9 cellular contexts compared by ENCODE assay signal in the genomic region with DNA sequence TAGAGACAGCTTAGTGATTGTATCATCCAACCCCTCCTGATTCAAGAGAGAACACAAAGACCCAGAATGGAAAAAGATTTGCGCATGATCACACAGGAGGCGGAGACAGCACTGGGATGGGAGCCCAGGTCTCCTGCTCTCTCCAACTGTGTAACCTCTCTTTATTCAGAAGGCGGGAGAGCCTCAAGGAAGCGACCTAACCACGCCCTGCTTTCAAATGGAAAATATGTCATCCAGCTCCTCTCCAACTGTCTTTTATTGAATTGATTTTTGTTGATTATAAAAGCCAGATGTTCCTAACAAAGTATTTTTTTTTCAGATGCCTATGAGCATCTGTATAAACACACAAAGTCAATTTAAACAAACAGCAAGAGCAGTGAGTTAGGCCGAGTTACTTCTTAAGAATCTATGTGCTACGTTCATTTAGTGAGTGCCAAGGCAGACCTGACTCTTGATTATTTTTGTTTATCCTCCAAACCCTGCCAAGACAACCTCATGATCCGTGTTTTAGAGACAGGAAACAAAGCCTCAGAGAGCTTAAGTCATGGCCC.
DNase-seq lines count a peak whose midpoint lies in the region; ATAC-seq and TF ChIP-seq lines count a peak whose summit lies in the region.
"Had no signal": no experiment of that assay in that cellular context is flagged by ENCODE, and none has a peak within 500 bp of the region (broad histone marks: within the 10 kb centered on the region; RNA-seq: fewer than 3 reads in every experiment).

No MANE protein-coding gene starts in this region.

- H3K4me2 ChIP-seq in MM.1S (ENCODE audit: low read depth, low read length): peak overlapping the region; percentile 70

- peaks cover 17% of the 10 kb centered on the region; the same call in 1 of the 2 replicates for H3K79me2 ChIP-seq in MM.1S (ENCODE audit: low read length)

- H3K9me3 ChIP-seq in MM.1S (replicated peaks; ENCODE audit: insufficient read depth, low read length): no peaks in the 10 kb centered on the region
- no peaks in the 10 kb centered on the region for H3K9me3 ChIP-seq in colonic mucosa
- no peaks in the 10 kb centered on the region for H3K9me3 ChIP-seq in muscle layer of colon (ENCODE audit: low read length)

- DNase-seq in AG10803 (ENCODE audit: low read depth) (peak; percentile 56), MM.1S (peak; percentile 35), colonic mucosa (peak; percentile 74), SIG-M5 (lab: John Stamatoyannopoulos, UW) (no peak)
- DNase-seq: NCI-H1105 treated with DMSO at 0.1 percent for 48 hours had no signal

- H3K9ac ChIP-seq in MM.1S (ENCODE audit: low read length) (peak overlapping the region; percentile 87), colonic mucosa (ENCODE audit: low read depth in 2 of 2, low read length in 2 of 2) (no peak overlapping the region), muscle layer of colon (ENCODE audit: low read length) (no peak overlapping the region)

- no peaks in the 10 kb centered on the region for H3K9me2 ChIP-seq in MM.1S (replicated peaks; ENCODE audit: insufficient read depth, low read length)

- H3K27ac ChIP-seq in MM.1S (ENCODE audit: low read length): peak overlapping the region; percentile 95
- H3K27ac ChIP-seq in colonic mucosa: peak overlapping the region; percentile 38
- peak overlapping the region; percentile 57 for H3K27ac ChIP-seq in muscle layer of colon (ENCODE audit: low read depth, low read length)

- intact Hi-C loops in colonic mucosa (cut with DNase I): no loop called here

- H3K36me3 ChIP-seq in MM.1S (replicated peaks; ENCODE audit: insufficient read depth, low read length) (no peaks in the 10 kb centered on the region), colonic mucosa (no peaks in the 10 kb centered on the region), muscle layer of colon (ENCODE audit: insufficient read depth, low read length) (no peaks in the 10 kb centered on the region)

- peaks cover 61% of the 10 kb centered on the region for H3F3A ChIP-seq in MM.1S (ENCODE audit: insufficient read depth, low read length)

- TF ChIP-seq CTCF in AG10803 (conservative IDR thresholded peaks at IDR 0.05; ENCODE audit: low read length): no peak
- no peak for TF ChIP-seq CTCF in MM.1S (IDR thresholded peaks at IDR 0.05; ENCODE audit: low read length)
- TF ChIP-seq CTCF in colonic mucosa (IDR thresholded peaks at IDR 0.05): no peak

- H4K20me1 ChIP-seq in MM.1S (ENCODE audit: insufficient read depth, low read length): no peaks in the 10 kb centered on the region

- ATAC-seq in GM21786 (IDR thresholded peaks at IDR 0.05; ENCODE audit: unreplicated experiment) (no peak), GM18868 (IDR thresholded peaks at IDR 0.05; ENCODE audit: unreplicated experiment) (no peak), GM21526 (IDR thresholded peaks at IDR 0.05; ENCODE audit: low FRiP score, unreplicated experiment) (no peak)

- H3K4me1 ChIP-seq in MM.1S (ENCODE audit: low read length) (peaks cover 64% of the 10 kb centered on the region), colonic mucosa (no peaks in the 10 kb centered on the region), muscle layer of colon (ENCODE audit: insufficient read depth, low read length) (peaks cover 16% of the 10 kb centered on the region)

- H2AFZ ChIP-seq in MM.1S (ENCODE audit: low read length): no peak overlapping the region

- H3K27me3 ChIP-seq in MM.1S (replicated peaks; ENCODE audit: insufficient read depth, low read length) (no peaks in the 10 kb centered on the region), colonic mucosa (no peaks in the 10 kb centered on the region), muscle layer of colon (ENCODE audit: control insufficient read depth in 1 of 2, insufficient read depth in 2 of 2, low read length in 2 of 2) (no peaks in the 10 kb centered on the region)

- H3K4me3 ChIP-seq in AG10803 (ENCODE audit: low read length): no peak overlapping the region
- peak overlapping the region; percentile 18; the same call in 1 of the 2 replicates for H3K4me3 ChIP-seq in MM.1S (ENCODE audit: low read length)
- H3K4me3 ChIP-seq in colonic mucosa: no peak overlapping the region
- no peak overlapping the region for H3K4me3 ChIP-seq in muscle layer of colon (ENCODE audit: low read depth in 1 of 2, low read length in 2 of 2)

Comparison
In these comparisons a context has a peak if more than half of its experiments do, and no peak if none do; other contexts are left out.
1. H3K27ac ChIP-seq: peak in every context shown above with its lines; median percentile 95 in MM.1S; 57 in muscle layer of colon; 38 in colonic mucosa.